Comparison of ENCODE assay signal across 30 cellular contexts in genomic region chr4:79983431-79983830, GRCh38.
"Had no signal": no experiment of that assay in that cellular context is flagged by ENCODE, and none has a peak within 500 bp of the region (broad histone marks: within the 10 kb centered on the region; RNA-seq: fewer than 3 reads in every experiment).

No MANE protein-coding gene starts in this region.

- ATAC-seq: activated CD8-positive, alpha-beta T cell treated with anti-CD3 and anti-CD28 coated beads for 36 hours; activated naive CD8-positive, alpha-beta T cell treated with anti-CD3 and anti-CD28 coated beads, Interleukin-2, amount 50 U/mL, for 24 hours; activated T-cell treated with anti-CD3 and anti-CD28 coated beads, Interleukin-2, amount 50 U/mL, for 4 hours had no signal

- H3K9me3 ChIP-seq: ascending aorta had no signal

- H3K27ac ChIP-seq: ascending aorta, cardiac muscle cell, VCaP had no signal

- H3K27me3 ChIP-seq: ascending aorta, cardiac muscle cell had no signal

- FAIRE-seq: bronchial epithelial cell, TTC549 had no signal

- H3K4me3 ChIP-seq: ascending aorta, cardiac muscle cell had no signal

- H3K4me1 ChIP-seq: ascending aorta had no signal

- DNase-seq: activated B cell treated with CpG ODN at 0.5 μM for 24 hours; activated CD4-positive, alpha-beta memory T cell treated with anti-CD3 and anti-CD28 coated beads for 36 hours; activated CD4-positive, alpha-beta T cell treated with anti-CD3 and anti-CD28 coated beads for 4 hours; activated CD4-positive, alpha-beta T cell treated with anti-CD3 and anti-CD28 coated beads, Interleukin-2, amount 10 ng/mL, durations not matched to agents 24 days and 14 days; activated CD4-positive, alpha-beta T cell treated with anti-CD3 and anti-CD28 coated beads, Interleukin-2, amount 50 U/mL, for 1 hour; activated CD4-positive, alpha-beta T cell treated with anti-CD3 and anti-CD28 coated beads, Interleukin-2, amount 50 U/mL, for 4 hours; activated CD4-positive, CD25-positive, alpha-beta regulatory T cell treated with anti-CD3 and anti-CD28 coated beads, Interleukin-2, amount 50 U/mL, for 72 hours; activated CD8-positive, alpha-beta memory T cell treated with anti-CD3 and anti-CD28 coated beads, Interleukin-2, amount 50 U/mL, for 4 hours; activated CD8-positive, alpha-beta T cell treated with anti-CD3 and anti-CD28 coated beads for 36 hours; activated effector memory CD4-positive, alpha-beta T cell treated with Interleukin-2 at 50 U/mL for 16 hours; activated gamma-delta T cell; activated naive CD4-positive, alpha-beta T cell treated with anti-CD3 and anti-CD28 coated beads, Interleukin-2, amount 10 ng/mL, durations not matched to agents 7 days and 5 days; activated naive CD4-positive, alpha-beta T cell treated with Interleukin-2 at 50 U/mL for 16 hours; activated naive CD8-positive, alpha-beta T cell treated with anti-CD3 and anti-CD28 coated beads, Interleukin-2, amount 10 ng/mL, durations not matched to agents 7 days and 5 days; activated naive CD8-positive, alpha-beta T cell treated with anti-CD3 and anti-CD28 coated beads, Interleukin-2, amount 50 U/mL, for 24 hours; activated T-cell treated with anti-CD3 and anti-CD28 coated beads for 4 hours; activated T-cell treated with anti-CD3 and anti-CD28 coated beads, Interleukin-2, amount 50 U/mL, for 1 hour; activated T-cell treated with anti-CD3 and anti-CD28 coated beads, Interleukin-2, amount 50 U/mL, for 4 hours; amygdala; anterior cingulate cortex; caudate nucleus; cerebellar nuclear complex; T-helper 1 cell; T-helper 2 cell; T-helper 9 cell had no signal
